ENCODE assay signal across 8 cellular contexts in the genomic region with DNA sequence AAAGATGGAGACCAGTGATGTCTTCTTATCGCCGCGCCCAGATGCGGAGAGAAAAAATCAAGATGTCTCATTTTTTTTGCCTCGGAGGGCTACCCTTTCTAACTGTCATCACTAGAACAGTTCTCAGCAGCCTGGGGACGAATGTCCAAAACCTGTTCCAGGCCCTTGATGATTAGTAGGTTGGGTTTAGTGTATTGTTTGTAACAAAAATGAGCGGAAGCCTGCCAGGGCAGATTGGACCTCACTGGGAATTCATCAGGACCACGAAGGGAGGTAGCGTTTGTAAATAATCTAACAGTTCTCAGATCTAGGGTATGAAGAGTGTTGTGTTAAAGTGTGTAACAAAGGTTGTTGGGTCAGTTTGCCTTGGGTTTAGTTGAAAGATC. TPM values are rescaled to one million over a fixed set of nuclear protein-coding genes. Genes with fewer than 3 reads are reported as not detected.
A peak's percentile ranks its signal among the peaks of the same experiment; 100 is the strongest.
DNase-seq lines count a peak whose midpoint lies in the region; ATAC-seq lines count a peak whose summit lies in the region.

No MANE protein-coding gene starts in this region.

- peak overlapping the region; percentile 26 to 79 for H3K27ac Mint-ChIP-seq in activated naive CD4-positive, alpha-beta T cell treated with anti-CD3 and anti-CD28 coated beads, Interleukin-2, amount 50 U/mL, for 72 hours

- H3K36me3 ChIP-seq in iPS-20b (ENCODE audit: insufficient read depth, low read depth, low read length) (no peaks in the 10 kb centered on the region; the same call in 1 of the 2 replicates), subcutaneous abdominal adipose tissue (ENCODE audit: control insufficient read depth in 5 of 5, insufficient read depth in 5 of 5, low read length in 5 of 5) (no peaks in the 10 kb centered on the region)

- H3K9me3 Mint-ChIP-seq in activated naive CD4-positive, alpha-beta T cell treated with anti-CD3 and anti-CD28 coated beads, Interleukin-2, amount 50 U/mL, for 72 hours = no peaks in the 10 kb centered on the region

- H3K9ac ChIP-seq in iPS-20b (ENCODE audit: low read depth, low read length) (peak overlapping the region; percentile 90), subcutaneous abdominal adipose tissue (ENCODE audit: low read length in 5 of 5) (peak overlapping the region; percentile 71 to 81 (median 81))

- peak overlapping the region; percentile 84 for H3K4me3 ChIP-seq in iPS-20b (ENCODE audit: low read length)
- peak overlapping the region; percentile 77 to 92 (median 88) for H3K4me3 ChIP-seq in subcutaneous abdominal adipose tissue (ENCODE audit: low read depth in 1 of 5, low read length in 5 of 5)

- H3K27ac ChIP-seq in iPS-20b (ENCODE audit: low read length) (no peak overlapping the region), subcutaneous abdominal adipose tissue (ENCODE audit: low read depth, low read length) (peak overlapping the region; percentile 82)

- H3K36me3 Mint-ChIP-seq in activated naive CD4-positive, alpha-beta T cell treated with anti-CD3 and anti-CD28 coated beads, Interleukin-2, amount 50 U/mL, for 72 hours = no peaks in the 10 kb centered on the region

- H3K4me1 ChIP-seq in iPS-20b (ENCODE audit: insufficient read depth, low read length) = peaks cover 5% of the 10 kb centered on the region; the same call in 1 of the 2 replicates
- peaks cover 2 to 70% (median 63%) of the 10 kb centered on the region in 5 donors for H3K4me1 ChIP-seq in subcutaneous abdominal adipose tissue (ENCODE audit: control insufficient read depth in 5 of 5, insufficient read depth in 5 of 5, low read length in 5 of 5)

- H3K27me3 ChIP-seq in iPS-20b (ENCODE audit: insufficient read depth, low read length) (no peaks in the 10 kb centered on the region), subcutaneous abdominal adipose tissue (ENCODE audit: control insufficient read depth in 5 of 5, insufficient read depth in 4 of 5, low read length in 5 of 5) (no peaks in the 10 kb centered on the region)

- H3K9me3 ChIP-seq in iPS-20b (ENCODE audit: insufficient read depth, low read depth, low read length) (no peaks in the 10 kb centered on the region), subcutaneous abdominal adipose tissue (ENCODE audit: control insufficient read depth in 5 of 5, low read length in 5 of 5) (no peaks in the 10 kb centered on the region)

- peak; percentile 9 for DNase-seq in NCI-H1694 treated with DMSO at 0.1 percent for 48 hours (lab: John Stamatoyannopoulos, UW)
- DNase-seq in NCI-H1694 (lab: John Stamatoyannopoulos, UW) = no peak
- no peak for DNase-seq in activated naive CD4-positive, alpha-beta T cell treated with anti-CD3 and anti-CD28 coated beads, Interleukin-2, amount 50 U/mL, for 72 hours (ENCODE audit: low spot score in 2 of 2)

- peak in 1 of 2 donors; percentile 2 for ATAC-seq in activated naive CD4-positive, alpha-beta T cell treated with anti-CD3 and anti-CD28 coated beads, Interleukin-2, amount 50 U/mL, for 72 hours
- no peak for ATAC-seq in HG03354 (IDR thresholded peaks at IDR 0.05; ENCODE audit: poor library complexity, severe bottlenecking, unreplicated experiment)
- ATAC-seq in HG03196 (IDR thresholded peaks at IDR 0.05; ENCODE audit: unreplicated experiment) = no peak
- ATAC-seq in GM19455 (IDR thresholded peaks at IDR 0.05; ENCODE audit: unreplicated experiment) = no peak

RNA-seq across cellular contexts. Expression of a gene that starts 0.8 kb away (rescaled TPM):
- total RNA-seq in activated naive CD4-positive, alpha-beta T cell treated with anti-CD3 and anti-CD28 coated beads, Interleukin-2, amount 50 U/mL, for 72 hours = 1 to 10 TPM; 4.1 to 4.2 TPM
